In the genomic region with DNA sequence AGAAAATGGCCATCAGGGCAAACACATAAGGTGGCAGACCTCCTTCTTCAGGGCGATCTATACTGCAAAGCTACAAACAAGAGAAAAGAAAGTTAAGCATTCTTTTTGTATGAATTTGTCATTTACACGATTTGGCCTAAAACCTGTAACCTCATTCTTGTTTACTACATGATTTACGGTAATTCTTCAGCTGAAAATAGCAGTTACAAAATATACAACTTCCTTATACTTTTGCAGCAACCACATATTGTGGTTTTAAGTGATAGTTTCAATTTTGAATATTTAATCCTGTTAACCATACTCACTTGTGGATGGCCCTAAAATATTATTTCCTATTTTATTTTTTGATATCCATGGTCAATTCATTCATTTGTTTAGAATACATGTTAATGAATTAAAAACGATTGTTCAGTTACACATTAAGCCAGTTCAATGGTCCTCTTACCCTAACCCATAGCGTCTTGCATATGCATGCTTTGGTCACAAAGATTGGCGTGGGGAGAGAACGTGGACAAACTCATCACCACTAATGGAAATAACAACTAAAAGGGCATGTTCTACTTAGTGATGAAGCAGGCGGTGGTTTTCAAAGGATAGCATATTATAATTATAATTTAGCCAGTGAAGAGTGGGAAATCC, we compare ENCODE assay signal across 1 cellular context.
TF ChIP-seq lines count a peak whose summit lies in the region.

No MANE protein-coding gene starts in this region.

TF ChIP-seq in H1, 55 proteins besides CTCF, POLR2A, EP300 and RAD21:
- TF ChIP-seq CHD7 (IDR thresholded peaks at IDR 0.05; ENCODE audit: insufficient replicate concordance, low read length) (peak; percentile 97), BRCA1 (IDR thresholded peaks at IDR 0.05; ENCODE audit: low read depth, low read length) (no peak)
